Comparison of ENCODE assay signal across 8 cellular contexts in genomic region chr19:20776083-20777076, GRCh38. TPM values are rescaled to one million over a fixed set of nuclear protein-coding genes. Genes with fewer than 3 reads are reported as not detected.
A peak's percentile ranks its signal among the peaks of the same experiment; 100 is the strongest.
DNase-seq lines count a peak whose midpoint lies in the region; ATAC-seq and TF ChIP-seq lines count a peak whose summit lies in the region.

Gene ZNF66, plus strand, starts transcription at chr19:20776304. Its CDS starts 144 bp downstream, at chr19:20776448.

- peak within 1 kb of the TSS; percentile 99 for H3K4me3 Mint-ChIP-seq in activated CD4-positive, alpha-beta memory T cell treated with anti-CD3 and anti-CD28 coated beads, Interleukin-2, amount 10 ng/mL, durations not matched to agents 7 days and 5 days

- DNase-seq in AML-193 (lab: John Stamatoyannopoulos, UW) = peak; percentile 92 to 93
- peak; percentile 89 to 93 for DNase-seq in NCI-H526 (lab: John Stamatoyannopoulos, UW)
- peak; percentile 95 for DNase-seq in activated CD4-positive, alpha-beta memory T cell treated with anti-CD3 and anti-CD28 coated beads, Interleukin-2, amount 10 ng/mL, durations not matched to agents 7 days and 5 days
- DNase-seq in effector CD4-positive, alpha-beta T cell = peak; percentile 90
- peak; percentile 97 for DNase-seq in lung (ENCODE audit: low spot score)
- DNase-seq in stimulated activated CD4-positive, alpha-beta T cell treated with anti-CD3 and anti-CD28 coated beads, TNF-alpha, amount 100 ng/mL, for 24 hours (ENCODE audit: low read depth in 3 of 3) = peak; percentile 88 to 92 (median 91)

- peak within 1 kb of the TSS; percentile 81 for H3K4me3 ChIP-seq in lung

- peaks cover 7% of the 10 kb centered on the region for H3K4me1 Mint-ChIP-seq in activated CD4-positive, alpha-beta memory T cell treated with anti-CD3 and anti-CD28 coated beads, Interleukin-2, amount 10 ng/mL, durations not matched to agents 7 days and 5 days

- no peaks in the 10 kb centered on the region for H3K9me3 ChIP-seq in lung (ENCODE audit: control insufficient read depth in 2 of 2, insufficient read depth in 1 of 2, low read length in 1 of 2)

- peak; percentile 98 for ATAC-seq in GM19025 (IDR thresholded peaks at IDR 0.05; ENCODE audit: low read depth, unreplicated experiment)
- ATAC-seq in HG03354 (IDR thresholded peaks at IDR 0.05; ENCODE audit: poor library complexity, severe bottlenecking, unreplicated experiment) = peak; percentile 98
- peak; percentile 98 for ATAC-seq in lung (ENCODE audit: insufficient read depth, low FRiP score)

- H3K27me3 Mint-ChIP-seq in activated CD4-positive, alpha-beta memory T cell treated with anti-CD3 and anti-CD28 coated beads, Interleukin-2, amount 10 ng/mL, durations not matched to agents 7 days and 5 days = no peaks in the 10 kb centered on the region

- CTCF ChIA-PET in activated CD4-positive, alpha-beta memory T cell treated with anti-CD3 and anti-CD28 coated beads, Interleukin-2, amount 10 ng/mL, durations not matched to agents 7 days and 5 days (lab: Charles Lee) = interaction anchor here (0.9 to 2.1 kb wide), 6 partner anchors 115 to 707 kb away, joined by 3 to 6 read pairs (median 4); partner anchors contain the start of genes ZNF430, ZNF626 and ZNF85

- H3K36me3 ChIP-seq in lung (ENCODE audit: control insufficient read depth in 2 of 2, insufficient read depth in 2 of 2, low read length in 2 of 2) = peaks cover 0 to 2% of the 10 kb centered on the region in 2 donors

- peaks cover 34% of the 10 kb centered on the region for H3K9me3 Mint-ChIP-seq in activated CD4-positive, alpha-beta memory T cell treated with anti-CD3 and anti-CD28 coated beads, Interleukin-2, amount 10 ng/mL, durations not matched to agents 7 days and 5 days

- no peaks in the 10 kb centered on the region for H3K4me1 ChIP-seq in lung (ENCODE audit: control insufficient read depth in 2 of 2, insufficient read depth in 2 of 2, low read length in 2 of 2)

- peak within 1 kb of the TSS; percentile 94 for H3K27ac Mint-ChIP-seq in activated CD4-positive, alpha-beta memory T cell treated with anti-CD3 and anti-CD28 coated beads, Interleukin-2, amount 10 ng/mL, durations not matched to agents 7 days and 5 days

- peaks cover 46% of the 10 kb centered on the region for H3K36me3 Mint-ChIP-seq in activated CD4-positive, alpha-beta memory T cell treated with anti-CD3 and anti-CD28 coated beads, Interleukin-2, amount 10 ng/mL, durations not matched to agents 7 days and 5 days (ENCODE audit: low read depth)

- WGBS in lung, 2 donors = 2% methylated on average over 42 of the region's 42 CpGs

- H3K27me3 ChIP-seq in lung (ENCODE audit: control insufficient read depth, insufficient read depth) = no peaks in the 10 kb centered on the region

- peak within 1 kb of the TSS; percentile 43 to 80 for H3K27ac ChIP-seq in lung (ENCODE audit: low read depth in 1 of 2, low read length in 1 of 2)

- POLR2A ChIA-PET in activated CD4-positive, alpha-beta memory T cell treated with anti-CD3 and anti-CD28 coated beads, Interleukin-2, amount 10 ng/mL, durations not matched to agents 7 days and 5 days (lab: Charles Lee) = interaction anchor here (0.6 to 3.3 kb wide), 33 partner anchors 9 to 1138 kb away, joined by 3 to 39 read pairs (median 9); partner anchors contain the start of genes ZNF100, ZNF253, ZNF429 and ZNF43

- no peak for TF ChIP-seq CTCF in lung (IDR thresholded peaks at IDR 0.05; ENCODE audit: control extremely low read depth, extremely low read depth)

RNA-seq across cellular contexts. Expression of gene ZNF66, which starts in this region (rescaled TPM):
- total RNA-seq in activated CD4-positive, alpha-beta memory T cell treated with anti-CD3 and anti-CD28 coated beads, Interleukin-2, amount 10 ng/mL, durations not matched to agents 7 days and 5 days = 1 to 10 TPM; 6.0 to 7.5 TPM
- 10 to 100 TPM in 1 of 2 donors, 1 to 10 TPM in 1; 7.3 to 13.2 TPM for total RNA-seq in lung
- 1 to 10 TPM; 1.2 to 1.8 TPM for polyA plus RNA-seq in lung

Comparison
In these comparisons a context has a peak if more than half of its experiments do, and no peak if none do; other contexts are left out.
1. Peak in every context shown above with its lines: DNase-seq, ATAC-seq, H3K4me3 ChIP-seq and H3K27ac ChIP-seq.